18 cellular contexts compared by ENCODE assay signal in genomic region chr1:8144318-8144717, GRCh38.
"Had no signal": no experiment of that assay in that cellular context is flagged by ENCODE, and none has a peak within 500 bp of the region (broad histone marks: within the 10 kb centered on the region; RNA-seq: fewer than 3 reads in every experiment).

No MANE protein-coding gene starts in this region.

- H3K27ac ChIP-seq: spleen had no signal

- H3K27ac Mint-ChIP-seq: activated B cell treated with CpG ODN at 0.5 μM for 24 hours; activated T-helper 1 cell treated with anti-CD3 and anti-CD28 coated beads, Interleukin-12 subunit alpha, Interleukin-12 subunit beta, Interleukin-2, Interleukin-4 antibody, amounts not matched to agents 30 ng/mL and 10 ng/mL and 1 ng/mL, durations not matched to agents 14 hours and 24 hours and 36 hours; brain; stimulated activated naive B cell treated with anti-CD40 and anti-IgM and Interleukin-4, amounts not matched to agents 10 μg/mL and 1 μg/mL and 100 μg/mL, for 72 hours had no signal

- H3K9me3 Mint-ChIP-seq: activated B cell treated with CpG ODN at 0.5 μM for 24 hours; activated CD4-positive, alpha-beta memory T cell treated with anti-CD3 and anti-CD28 coated beads for 36 hours; activated T-helper 1 cell treated with anti-CD3 and anti-CD28 coated beads, Interleukin-12 subunit alpha, Interleukin-12 subunit beta, Interleukin-2, Interleukin-4 antibody, amounts not matched to agents 30 ng/mL and 10 ng/mL and 1 ng/mL, durations not matched to agents 14 hours and 24 hours and 36 hours; natural killer cell; stimulated activated naive B cell treated with anti-CD40 and anti-IgM and Interleukin-4, amounts not matched to agents 10 μg/mL and 1 μg/mL and 100 μg/mL, for 72 hours had no signal

- H3K9me3 ChIP-seq: spleen had no signal

- H3K4me1 Mint-ChIP-seq: activated B cell treated with CpG ODN at 0.5 μM for 24 hours, brain had no signal

- DNase-seq: activated B cell treated with CpG ODN at 0.5 μM for 24 hours; activated CD4-positive, alpha-beta memory T cell treated with anti-CD3 and anti-CD28 coated beads for 36 hours; activated CD4-positive, alpha-beta T cell treated with anti-CD3 and anti-CD28 coated beads for 4 hours; activated T-cell treated with anti-CD3 and anti-CD28 coated beads for 4 hours; caudate nucleus; foreskin melanocyte; kidney glomerular epithelial cell; mesendoderm; natural killer cell; nucleus accumbens; retina; spleen; stimulated activated CD4-positive, alpha-beta T cell treated with anti-CD3 and anti-CD28 coated beads, Interleukin-4, amount 100 ng/mL, for 4 hours; stimulated activated naive B cell treated with anti-CD40 and anti-IgM and Interleukin-4, amounts not matched to agents 10 μg/mL and 1 μg/mL and 100 μg/mL, for 72 hours; T-helper 1 cell; T-helper 9 cell had no signal

- H3K27me3 ChIP-seq: spleen had no signal

- H3K4me3 ChIP-seq: spleen had no signal

- ATAC-seq: natural killer cell; stimulated activated naive B cell treated with anti-CD40 and anti-IgM and Interleukin-4, amounts not matched to agents 10 μg/mL and 1 μg/mL and 100 μg/mL, for 72 hours had no signal

- H3K4me3 Mint-ChIP-seq: activated B cell treated with CpG ODN at 0.5 μM for 24 hours; activated CD4-positive, alpha-beta memory T cell treated with anti-CD3 and anti-CD28 coated beads for 36 hours; activated T-helper 1 cell treated with anti-CD3 and anti-CD28 coated beads, Interleukin-12 subunit alpha, Interleukin-12 subunit beta, Interleukin-2, Interleukin-4 antibody, amounts not matched to agents 30 ng/mL and 10 ng/mL and 1 ng/mL, durations not matched to agents 14 hours and 24 hours and 36 hours; brain; natural killer cell; stimulated activated naive B cell treated with anti-CD40 and anti-IgM and Interleukin-4, amounts not matched to agents 10 μg/mL and 1 μg/mL and 100 μg/mL, for 72 hours had no signal

- H3K36me3 Mint-ChIP-seq: activated CD4-positive, alpha-beta memory T cell treated with anti-CD3 and anti-CD28 coated beads for 36 hours; brain; natural killer cell; stimulated activated naive B cell treated with anti-CD40 and anti-IgM and Interleukin-4, amounts not matched to agents 10 μg/mL and 1 μg/mL and 100 μg/mL, for 72 hours had no signal

- H3K36me3 ChIP-seq: spleen had no signal
